In the genomic region with DNA sequence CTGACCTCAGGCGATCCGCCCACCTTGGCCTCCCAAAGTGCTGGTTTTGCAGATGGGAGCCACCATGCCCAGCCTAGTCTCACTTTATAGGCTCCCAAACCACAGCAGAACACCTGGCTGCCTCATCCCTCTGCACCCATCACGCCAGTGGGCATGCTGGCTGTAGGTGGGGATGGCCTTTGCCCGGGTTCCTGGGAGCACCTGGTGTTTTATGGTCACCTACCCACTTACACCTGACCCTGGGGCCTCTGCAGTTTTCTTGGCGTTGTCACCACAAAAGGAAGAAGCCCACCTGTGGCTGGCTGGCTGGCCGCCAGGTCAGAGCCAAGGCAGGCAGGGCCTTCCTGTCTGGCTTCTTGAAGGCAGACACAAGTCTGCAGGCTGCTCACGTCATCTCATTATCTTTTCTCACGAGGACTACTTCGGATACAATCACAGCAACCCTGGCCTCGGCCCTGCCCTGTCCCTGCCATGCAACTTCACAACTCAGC, we compare ENCODE assay signal across 18 cellular contexts. TPM values are rescaled to one million over a fixed set of nuclear protein-coding genes. Genes with fewer than 3 reads are reported as not detected.
A peak's percentile ranks its signal among the peaks of the same experiment; 100 is the strongest.
DNase-seq lines count a peak whose midpoint lies in the region; ATAC-seq and TF ChIP-seq lines count a peak whose summit lies in the region.
"Had no signal": no experiment of that assay in that cellular context is flagged by ENCODE, and none has a peak within 500 bp of the region (broad histone marks: within the 10 kb centered on the region; RNA-seq: fewer than 3 reads in every experiment).

No MANE protein-coding gene starts in this region.

- TF ChIP-seq EP300 in ovary (IDR thresholded peaks at IDR 0.05): no peak

- CTCF ChIA-PET in activated CD4-positive, alpha-beta T cell treated with anti-CD3 and anti-CD28 coated beads for 36 hours (lab: Charles Lee): interaction anchor here (0.6 to 0.8 kb wide), 2 partner anchors 22 to 117 kb away, joined by 3 read pairs; no protein-coding TSS in a partner anchor
- CTCF ChIA-PET in activated CD4-positive, alpha-beta T cell treated with anti-CD3 and anti-CD28 coated beads, Interleukin-2, amount 10 ng/mL, durations not matched to agents 7 days and 5 days (lab: Charles Lee): interaction anchor here (0.6 to 0.7 kb wide), 2 partner anchors 12 to 179 kb away, joined by 3 read pairs; no protein-coding TSS in a partner anchor
- CTCF ChIA-PET in HEK293 (lab: Yijun Ruan, JAX): interaction anchor here (2.8 kb wide), 1 partner anchor 50 kb away, joined by 17 read pairs; no protein-coding TSS in a partner anchor
- CTCF ChIA-PET in WTC11 (lab: Charles Lee): interaction anchor here (1.4 to 2.1 kb wide), 3 partner anchors 28 to 50 kb away, joined by 7 to 15 read pairs (median 7); no protein-coding TSS in a partner anchor

- intact Hi-C loops in activated CD4-positive, alpha-beta T cell treated with anti-CD3 and anti-CD28 coated beads for 36 hours (cut with DNase I, micrococcal nuclease): no loop called here
- intact Hi-C loops in ovary (cut with DNase I): loop anchor here in 1 of 4 donors (10.0 kb wide), 1 partner anchor 103 kb away; the partner anchor contains the start of gene POLDIP3

- no peaks in the 10 kb centered on the region for H4K20me1 ChIP-seq in MM.1S (ENCODE audit: insufficient read depth, low read length)

- H3K9me3 Mint-ChIP-seq in activated CD4-positive, alpha-beta T cell treated with anti-CD3 and anti-CD28 coated beads for 36 hours (ENCODE audit: low read depth): no peaks in the 10 kb centered on the region
- H3K9me3 Mint-ChIP-seq in activated CD4-positive, alpha-beta T cell treated with anti-CD3 and anti-CD28 coated beads, Interleukin-2, amount 10 ng/mL, durations not matched to agents 7 days and 5 days: no peaks in the 10 kb centered on the region
- H3K9me3 Mint-ChIP-seq in WTC11: no peaks in the 10 kb centered on the region
- H3K9me3 Mint-ChIP-seq: HFFc6; naive thymus-derived CD8-positive, alpha-beta T cell had no signal

- TF ChIP-seq CTCF in HEK293 (tag by site-specific recombination; IDR thresholded peaks at IDR 0.05) (no peak), WTC11 (IDR thresholded peaks at IDR 0.05) (no peak), ovary (IDR thresholded peaks at IDR 0.05) (no peak), MM.1S (IDR thresholded peaks at IDR 0.05; ENCODE audit: low read length) (no peak)

- no peaks in the 10 kb centered on the region; the same call in 1 of the 2 replicates for H3F3A ChIP-seq in MM.1S (ENCODE audit: insufficient read depth, low read length)

- peak overlapping the region; percentile 58 for H3K27ac Mint-ChIP-seq in activated CD4-positive, alpha-beta T cell treated with anti-CD3 and anti-CD28 coated beads for 36 hours
- no peak overlapping the region for H3K27ac Mint-ChIP-seq in activated CD4-positive, alpha-beta T cell treated with anti-CD3 and anti-CD28 coated beads, Interleukin-2, amount 10 ng/mL, durations not matched to agents 7 days and 5 days
- peak overlapping the region; percentile 48 for H3K27ac Mint-ChIP-seq in WTC11
- H3K27ac Mint-ChIP-seq: HFFc6 had no signal

- H3K36me3 ChIP-seq in HEK293 (ENCODE audit: control insufficient read depth in 2 of 2, insufficient read depth in 1 of 2, low read length in 2 of 2): peaks cover 5 to 38% of the 10 kb centered on the region in 2 experiments; a peak in 2 of 3 replicates
- no peaks in the 10 kb centered on the region for H3K36me3 ChIP-seq in ovary
- no peaks in the 10 kb centered on the region for H3K36me3 ChIP-seq in MM.1S (replicated peaks; ENCODE audit: insufficient read depth, low read length)

- no peak overlapping the region for H3K9ac ChIP-seq in MM.1S (ENCODE audit: low read length)

- no peaks in the 10 kb centered on the region for H3K9me3 ChIP-seq in HEK293 (ENCODE audit: control insufficient read depth, insufficient read depth, low read depth, low read length)
- no peaks in the 10 kb centered on the region for H3K9me3 ChIP-seq in ovary
- no peaks in the 10 kb centered on the region for H3K9me3 ChIP-seq in MM.1S (replicated peaks; ENCODE audit: insufficient read depth, low read length)
- H3K9me3 ChIP-seq: upper lobe of left lung had no signal

- H3K27me3 Mint-ChIP-seq in activated CD4-positive, alpha-beta T cell treated with anti-CD3 and anti-CD28 coated beads for 36 hours: no peaks in the 10 kb centered on the region
- H3K27me3 Mint-ChIP-seq in activated CD4-positive, alpha-beta T cell treated with anti-CD3 and anti-CD28 coated beads, Interleukin-2, amount 10 ng/mL, durations not matched to agents 7 days and 5 days: no peaks in the 10 kb centered on the region
- H3K27me3 Mint-ChIP-seq in WTC11 (ENCODE audit: low read depth): no peaks in the 10 kb centered on the region
- H3K27me3 Mint-ChIP-seq: naive thymus-derived CD8-positive, alpha-beta T cell had no signal

- H3K4me3 Mint-ChIP-seq in activated CD4-positive, alpha-beta T cell treated with anti-CD3 and anti-CD28 coated beads for 36 hours: no peak overlapping the region
- no peak overlapping the region for H3K4me3 Mint-ChIP-seq in activated CD4-positive, alpha-beta T cell treated with anti-CD3 and anti-CD28 coated beads, Interleukin-2, amount 10 ng/mL, durations not matched to agents 7 days and 5 days
- no peak overlapping the region for H3K4me3 Mint-ChIP-seq in WTC11
- H3K4me3 Mint-ChIP-seq: HFFc6 had no signal

- H3K79me2 ChIP-seq in MM.1S (ENCODE audit: low read length): peaks cover 5% of the 10 kb centered on the region

- H3K4me1 ChIP-seq in HEK293 (ENCODE audit: control insufficient read depth, insufficient read depth, low read length) (no peaks in the 10 kb centered on the region), ovary (ENCODE audit: insufficient read depth) (no peaks in the 10 kb centered on the region), MM.1S (ENCODE audit: low read length) (no peaks in the 10 kb centered on the region)

- H3K27me3 ChIP-seq in ovary (no peaks in the 10 kb centered on the region), MM.1S (replicated peaks; ENCODE audit: insufficient read depth, low read length) (peaks cover 14% of the 10 kb centered on the region)
- H3K27me3 ChIP-seq: upper lobe of left lung had no signal

- DNase-seq in activated CD4-positive, alpha-beta T cell treated with anti-CD3 and anti-CD28 coated beads for 36 hours: no peak
- DNase-seq in activated CD4-positive, alpha-beta T cell treated with anti-CD3 and anti-CD28 coated beads, Interleukin-2, amount 10 ng/mL, durations not matched to agents 7 days and 5 days: no peak
- no peak for DNase-seq in WTC11 (ENCODE audit: low spot score)
- DNase-seq in ovary: peak in 3 of 5 donors; percentile 52 to 66 (median 56)
- no peak for DNase-seq in stimulated activated CD4-positive, alpha-beta T cell treated with anti-CD3 and anti-CD28 coated beads, Interleukin-15, amount 100 ng/mL, for 24 hours
- no peak for DNase-seq in MM.1S
- DNase-seq: activated T-cell treated with anti-CD3 and anti-CD28 coated beads, Interleukin-2, amount 50 U/mL, for 1 hour; HFFc6; naive thymus-derived CD8-positive, alpha-beta T cell; NCI-H1930; NCI-H526 treated with DMSO at 0.1 percent for 48 hours; PC-9; stimulated activated naive CD4-positive, alpha-beta T cell had no signal

- 50 to 51% (median 50%) methylated on average over 10 of the region's 10 CpGs for WGBS in ovary, 3 donors

- no peak overlapping the region for H3K4me3 ChIP-seq in HEK293 (ENCODE audit: low read depth, low read length)
- no peak overlapping the region for H3K4me3 ChIP-seq in ovary
- H3K4me3 ChIP-seq in MM.1S (ENCODE audit: low read length): no peak overlapping the region
- H3K4me3 ChIP-seq: lung, PC-9, upper lobe of left lung had no signal

- H3K36me3 Mint-ChIP-seq in activated CD4-positive, alpha-beta T cell treated with anti-CD3 and anti-CD28 coated beads for 36 hours (ENCODE audit: low read depth): peaks cover 7% of the 10 kb centered on the region
- H3K36me3 Mint-ChIP-seq in activated CD4-positive, alpha-beta T cell treated with anti-CD3 and anti-CD28 coated beads, Interleukin-2, amount 10 ng/mL, durations not matched to agents 7 days and 5 days (ENCODE audit: low read depth): peaks cover 10% of the 10 kb centered on the region
- H3K36me3 Mint-ChIP-seq in WTC11: peaks cover 23% of the 10 kb centered on the region

- no peak overlapping the region for H3K4me2 ChIP-seq in MM.1S (ENCODE audit: low read depth, low read length)
- H3K4me2 ChIP-seq: PC-9 had no signal

- H2AFZ ChIP-seq in MM.1S (ENCODE audit: low read length): no peak overlapping the region
- H2AFZ ChIP-seq: PC-9 had no signal

- no peak overlapping the region for H3K27ac ChIP-seq in HEK293 (ENCODE audit: extremely low read depth, low read depth, low read length)
- no peak overlapping the region for H3K27ac ChIP-seq in ovary
- no peak overlapping the region for H3K27ac ChIP-seq in MM.1S (ENCODE audit: low read length)
- H3K27ac ChIP-seq: C4-2B, PC-9, upper lobe of left lung had no signal

- H3K4me1 Mint-ChIP-seq in activated CD4-positive, alpha-beta T cell treated with anti-CD3 and anti-CD28 coated beads for 36 hours: no peaks in the 10 kb centered on the region
- H3K4me1 Mint-ChIP-seq in activated CD4-positive, alpha-beta T cell treated with anti-CD3 and anti-CD28 coated beads, Interleukin-2, amount 10 ng/mL, durations not matched to agents 7 days and 5 days: no peaks in the 10 kb centered on the region
- peaks cover 43% of the 10 kb centered on the region for H3K4me1 Mint-ChIP-seq in WTC11

- no peak for ATAC-seq in activated CD4-positive, alpha-beta T cell treated with anti-CD3 and anti-CD28 coated beads for 36 hours
- no peak for ATAC-seq in WTC11
- ATAC-seq in HG02610 (IDR thresholded peaks at IDR 0.05; ENCODE audit: unreplicated experiment): no peak

- TF ChIP-seq POLR2A in ovary (IDR thresholded peaks at IDR 0.05): no peak

- no peaks in the 10 kb centered on the region for H3K9me2 ChIP-seq in MM.1S (replicated peaks; ENCODE audit: insufficient read depth, low read length)

- POLR2A ChIA-PET in activated CD4-positive, alpha-beta T cell treated with anti-CD3 and anti-CD28 coated beads for 36 hours (lab: Charles Lee): interaction anchor here (0.7 kb wide), 1 partner anchor 35 kb away, joined by 3 read pairs; no protein-coding TSS in a partner anchor
- POLR2A ChIA-PET in activated CD4-positive, alpha-beta T cell treated with anti-CD3 and anti-CD28 coated beads, Interleukin-2, amount 10 ng/mL, durations not matched to agents 7 days and 5 days (lab: Charles Lee): no interaction called here
- POLR2A ChIA-PET in HEK293 (lab: Yijun Ruan, JAX) (no interaction called here), WTC11 (lab: Charles Lee) (interaction anchor here (0.6 kb wide), 1 partner anchor 141 kb away, joined by 5 read pairs; no protein-coding TSS in a partner anchor)

RNA-seq across cellular contexts. Expression of gene RRP7A, which starts 8.2 kb away (rescaled TPM):
- 10 to 100 TPM; 95.6 to 98.1 TPM for total RNA-seq in activated CD4-positive, alpha-beta T cell treated with anti-CD3 and anti-CD28 coated beads for 36 hours
- 10 to 100 TPM; 53.1 to 57.5 TPM for total RNA-seq in activated CD4-positive, alpha-beta T cell treated with anti-CD3 and anti-CD28 coated beads, Interleukin-2, amount 10 ng/mL, durations not matched to agents 7 days and 5 days
- total RNA-seq in WTC11 (2021) (72.9 to 95.0 TPM (median 76.5 TPM) in 3 replicates), ovary (10 to 100 TPM; 20.1 to 43.9 (median 39.4) TPM)
- polyA plus RNA-seq in ovary: 1 to 10 TPM; 9.3 to 9.6 TPM

RNA-seq across cellular contexts. Expression of gene SERHL2, which starts 42.3 kb away (rescaled TPM):
- total RNA-seq in activated CD4-positive, alpha-beta T cell treated with anti-CD3 and anti-CD28 coated beads for 36 hours: 1 to 10 TPM in 1 of 2 experiments, under 1 TPM in 1; 0.78 to 2.1 TPM
- under 1 TPM; 0.83 to 0.97 TPM for total RNA-seq in activated CD4-positive, alpha-beta T cell treated with anti-CD3 and anti-CD28 coated beads, Interleukin-2, amount 10 ng/mL, durations not matched to agents 7 days and 5 days
- 0.37 to 1.1 TPM (median 0.92 TPM) in 3 replicates for total RNA-seq in WTC11 (2021)
- total RNA-seq in ovary: 10 to 100 TPM in 6 of 7 donors, 1 to 10 TPM in 1; 8.1 to 27.8 (median 14.9) TPM
- polyA plus RNA-seq in ovary: 10 to 100 TPM; 14.3 to 22.5 TPM

Comparison
In these comparisons a context has a peak if more than half of its experiments do, and no peak if none do; other contexts are left out.
1. POLR2A ChIA-PET loops: an anchor here in activated CD4-positive, alpha-beta T cell treated with anti-CD3 and anti-CD28 coated beads for 36 hours (0.7 kb wide) and WTC11 (0.6 kb wide); none called in activated CD4-positive, alpha-beta T cell treated with anti-CD3 and anti-CD28 coated beads, Interleukin-2, amount 10 ng/mL, durations not matched to agents 7 days and 5 days and HEK293.
2. DNase-seq: peak in ovary (3 of 5); none in activated CD4-positive, alpha-beta T cell treated with anti-CD3 and anti-CD28 coated beads for 36 hours (single experiment), activated CD4-positive, alpha-beta T cell treated with anti-CD3 and anti-CD28 coated beads, Interleukin-2, amount 10 ng/mL, durations not matched to agents 7 days and 5 days (single experiment), WTC11 (single experiment), stimulated activated CD4-positive, alpha-beta T cell treated with anti-CD3 and anti-CD28 coated beads, Interleukin-15, amount 100 ng/mL, for 24 hours (single experiment) and MM.1S (single experiment).